ENCODE assay signal across 29 cellular contexts in the genomic region with DNA sequence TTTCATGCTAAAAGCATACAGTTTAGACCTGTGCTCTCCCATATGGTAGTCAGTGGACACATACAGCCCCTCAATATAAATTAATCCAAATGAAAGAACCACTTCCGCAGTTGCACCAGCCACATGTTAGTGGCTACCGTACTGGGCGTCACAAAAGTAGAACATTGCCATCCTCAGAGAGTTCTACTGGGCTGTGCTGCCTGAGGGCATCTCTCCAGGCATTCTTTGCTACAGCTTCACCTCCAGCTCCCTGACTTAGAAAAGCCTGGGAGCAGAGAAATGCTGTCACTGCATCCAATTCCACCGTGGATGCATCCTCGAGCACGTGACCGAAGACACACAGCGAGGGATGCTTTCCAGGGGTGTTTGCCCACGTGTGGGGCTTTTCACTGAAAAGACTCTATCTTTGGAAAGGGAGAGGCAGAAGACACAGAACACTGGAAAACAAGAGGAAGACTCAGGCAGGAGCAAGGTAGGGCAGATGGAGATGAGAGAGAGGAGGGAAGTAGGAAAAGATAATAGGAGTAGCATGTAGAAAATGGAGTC.
DNase-seq lines count a peak whose midpoint lies in the region; ATAC-seq and TF ChIP-seq lines count a peak whose summit lies in the region.
"Had no signal": no experiment of that assay in that cellular context is flagged by ENCODE, and none has a peak within 500 bp of the region (broad histone marks: within the 10 kb centered on the region; RNA-seq: fewer than 3 reads in every experiment).

No MANE protein-coding gene starts in this region.

- no peak overlapping the region for H3K4me3 ChIP-seq in right atrium auricular region
- no peak overlapping the region for H3K4me3 ChIP-seq in right cardiac atrium (ENCODE audit: low read length)
- no peak overlapping the region for H3K4me3 ChIP-seq in WERI-Rb-1 (ENCODE audit: low read depth, low read length)
- H3K4me3 ChIP-seq: ovary, PC-9, SK-N-MC, testis had no signal

- intact Hi-C loops in right cardiac atrium (cut with DNase I), result no loop called here
- intact Hi-C loops in natural killer cell (cut with micrococcal nuclease), result loop anchor here (10.0 kb wide), 1 partner anchor 127 kb away; no protein-coding TSS in a partner anchor

- peak overlapping the region; percentile 100 for H3K27ac Mint-ChIP-seq in effector memory CD8-positive, alpha-beta T cell
- peak overlapping the region; percentile 99 to 100 for H3K27ac Mint-ChIP-seq in natural killer cell
- H3K27ac Mint-ChIP-seq in activated naive CD4-positive, alpha-beta T cell treated with anti-CD3 and anti-CD28 coated beads, Interleukin-2, amount 10 ng/mL, durations not matched to agents 7 days and 5 days, result no peak overlapping the region
- no peak overlapping the region for H3K27ac Mint-ChIP-seq in T-helper 2 cell treated with Interferon-gamma antibody and Interleukin-4, amounts not matched to agents 5 μg/mL and 100 μg/mL, for 36 hours

- no peak for DNase-seq in right atrium auricular region (ENCODE audit: low spot score)
- DNase-seq in right cardiac atrium, result no peak
- DNase-seq in effector memory CD8-positive, alpha-beta T cell, result no peak
- no peak for DNase-seq in natural killer cell
- no peak for DNase-seq in activated naive CD4-positive, alpha-beta T cell treated with anti-CD3 and anti-CD28 coated beads, Interleukin-2, amount 10 ng/mL, durations not matched to agents 7 days and 5 days
- DNase-seq in WERI-Rb-1, result no peak
- DNase-seq in T-helper 2 cell treated with Interferon-gamma antibody and Interleukin-4, amounts not matched to agents 5 μg/mL and 100 μg/mL, for 36 hours (ENCODE audit: low spot score), result no peak
- DNase-seq in activated T-cell treated with anti-CD3 and anti-CD28 coated beads, Interleukin-2, amount 50 U/mL, for 48 hours, result no peak
- DNase-seq: activated CD4-positive, alpha-beta T cell treated with anti-CD3 and anti-CD28 coated beads, Interleukin-2, amount 50 U/mL, for 4 hours; activated naive CD4-positive, alpha-beta T cell treated with anti-CD3 and anti-CD28 coated beads, Interleukin-2, amount 50 U/mL, for 16 hours; amygdala; brain microvascular endothelial cell; hippocampal formation; Kasumi-1; NCI-H1436 treated with DMSO at 0.1 percent for 48 hours; NCI-H2081 treated with DMSO at 0.1 percent for 48 hours; NCI-H2227 treated with DMSO at 0.1 percent for 48 hours; NCI-H526; NK-92 treated with Interleukin-12 subunit alpha and Interleukin-12 subunit beta, amount 100 ng/mL, for 24 hours; ovary; PC-9; small intestine; stimulated activated CD4-positive, alpha-beta T cell treated with anti-CD3 and anti-CD28 coated beads, Interleukin-1b, Interleukin-23, amount 100 ng/mL, for 48 hours; stimulated activated naive CD8-positive, alpha-beta T cell treated with anti-CD3 and anti-CD28 coated beads, Interleukin-15, Interleukin-2, amounts not matched to agents 100 U/mL and 50 U/mL, for 24 hours; testis had no signal

- CTCF ChIA-PET in activated naive CD4-positive, alpha-beta T cell treated with anti-CD3 and anti-CD28 coated beads, Interleukin-2, amount 10 ng/mL, durations not matched to agents 7 days and 5 days (lab: Charles Lee), result no interaction called here

- peaks cover 26% of the 10 kb centered on the region for H3K36me3 Mint-ChIP-seq in effector memory CD8-positive, alpha-beta T cell (ENCODE audit: insufficient read depth)
- H3K36me3 Mint-ChIP-seq in natural killer cell, result no peaks in the 10 kb centered on the region
- no peaks in the 10 kb centered on the region for H3K36me3 Mint-ChIP-seq in activated naive CD4-positive, alpha-beta T cell treated with anti-CD3 and anti-CD28 coated beads, Interleukin-2, amount 10 ng/mL, durations not matched to agents 7 days and 5 days
- H3K36me3 Mint-ChIP-seq in T-helper 2 cell treated with Interferon-gamma antibody and Interleukin-4, amounts not matched to agents 5 μg/mL and 100 μg/mL, for 36 hours (ENCODE audit: low read depth), result no peaks in the 10 kb centered on the region

- no peaks in the 10 kb centered on the region for H3K9me3 Mint-ChIP-seq in effector memory CD8-positive, alpha-beta T cell
- no peaks in the 10 kb centered on the region for H3K9me3 Mint-ChIP-seq in natural killer cell
- peaks cover 2% of the 10 kb centered on the region for H3K9me3 Mint-ChIP-seq in activated naive CD4-positive, alpha-beta T cell treated with anti-CD3 and anti-CD28 coated beads, Interleukin-2, amount 10 ng/mL, durations not matched to agents 7 days and 5 days
- no peaks in the 10 kb centered on the region for H3K9me3 Mint-ChIP-seq in T-helper 2 cell treated with Interferon-gamma antibody and Interleukin-4, amounts not matched to agents 5 μg/mL and 100 μg/mL, for 36 hours

- peaks cover 51 to 61% of the 10 kb centered on the region in 2 donors for H3K4me1 Mint-ChIP-seq in effector memory CD8-positive, alpha-beta T cell (ENCODE audit: low read depth in 2 of 2)
- peaks cover 72% of the 10 kb centered on the region in 2 donors for H3K4me1 Mint-ChIP-seq in natural killer cell
- H3K4me1 Mint-ChIP-seq in activated naive CD4-positive, alpha-beta T cell treated with anti-CD3 and anti-CD28 coated beads, Interleukin-2, amount 10 ng/mL, durations not matched to agents 7 days and 5 days, result peaks cover 24% of the 10 kb centered on the region
- peaks cover 12% of the 10 kb centered on the region for H3K4me1 Mint-ChIP-seq in T-helper 2 cell treated with Interferon-gamma antibody and Interleukin-4, amounts not matched to agents 5 μg/mL and 100 μg/mL, for 36 hours (ENCODE audit: low read depth)

- H3K27me3 Mint-ChIP-seq in effector memory CD8-positive, alpha-beta T cell, result no peaks in the 10 kb centered on the region
- H3K27me3 Mint-ChIP-seq in natural killer cell (ENCODE audit: low read depth in 2 of 2), result no peaks in the 10 kb centered on the region
- peaks cover 31% of the 10 kb centered on the region for H3K27me3 Mint-ChIP-seq in activated naive CD4-positive, alpha-beta T cell treated with anti-CD3 and anti-CD28 coated beads, Interleukin-2, amount 10 ng/mL, durations not matched to agents 7 days and 5 days
- H3K27me3 Mint-ChIP-seq in T-helper 2 cell treated with Interferon-gamma antibody and Interleukin-4, amounts not matched to agents 5 μg/mL and 100 μg/mL, for 36 hours (ENCODE audit: low read depth), result peaks cover 6% of the 10 kb centered on the region

- H3K4me3 Mint-ChIP-seq in effector memory CD8-positive, alpha-beta T cell, result peak overlapping the region; percentile 89 to 92
- peak overlapping the region; percentile 83 for H3K4me3 Mint-ChIP-seq in natural killer cell
- H3K4me3 Mint-ChIP-seq in activated naive CD4-positive, alpha-beta T cell treated with anti-CD3 and anti-CD28 coated beads, Interleukin-2, amount 10 ng/mL, durations not matched to agents 7 days and 5 days, result no peak overlapping the region
- H3K4me3 Mint-ChIP-seq in T-helper 2 cell treated with Interferon-gamma antibody and Interleukin-4, amounts not matched to agents 5 μg/mL and 100 μg/mL, for 36 hours, result no peak overlapping the region

- ATAC-seq in right cardiac atrium, result no peak
- ATAC-seq in effector memory CD8-positive, alpha-beta T cell (replicated peaks), result no peak
- no peak for ATAC-seq in natural killer cell
- ATAC-seq: activated CD4-positive, CD25-positive, alpha-beta regulatory T cell treated with anti-CD3 and anti-CD28 coated beads, Interleukin-2, amount 50 U/mL, for 24 hours; HepG2; left lobe of liver; stimulated activated naive CD8-positive, alpha-beta T cell treated with anti-CD3 and anti-CD28 coated beads, Interleukin-15, Interleukin-2, amounts not matched to agents 100 U/mL and 50 U/mL, for 24 hours had no signal

- WGBS in right cardiac atrium, result 82% methylated on average over 9 of the region's 9 CpGs

- H3K27me3 ChIP-seq in right atrium auricular region (no peaks in the 10 kb centered on the region), right cardiac atrium (ENCODE audit: control insufficient read depth, insufficient read depth) (no peaks in the 10 kb centered on the region), WERI-Rb-1 (ENCODE audit: insufficient read depth, low read depth, severe bottlenecking) (no peaks in the 10 kb centered on the region)
- H3K27me3 ChIP-seq: brain microvascular endothelial cell, ovary, testis had no signal

- H3K36me3 ChIP-seq in right atrium auricular region, result no peaks in the 10 kb centered on the region
- no peaks in the 10 kb centered on the region for H3K36me3 ChIP-seq in WERI-Rb-1
- H3K36me3 ChIP-seq: brain microvascular endothelial cell, ovary had no signal

- H3K4me1 ChIP-seq in right atrium auricular region (peaks cover 0 to 53% of the 10 kb centered on the region in 2 donors), right cardiac atrium (ENCODE audit: control insufficient read depth, insufficient read depth, low read length) (peaks cover 11% of the 10 kb centered on the region)

- H3K27ac ChIP-seq in right atrium auricular region (peak overlapping the region; percentile 92 to 97), right cardiac atrium (ENCODE audit: low read length) (no peak overlapping the region), WERI-Rb-1 (no peak overlapping the region)
- H3K27ac ChIP-seq: brain microvascular endothelial cell, ovary, PC-9, SK-N-MC, testis had no signal

- H3K9me3 ChIP-seq in right atrium auricular region (no peaks in the 10 kb centered on the region), right cardiac atrium (ENCODE audit: control insufficient read depth, low read length) (no peaks in the 10 kb centered on the region), WERI-Rb-1 (ENCODE audit: severe bottlenecking) (peaks cover 17% of the 10 kb centered on the region)
- H3K9me3 ChIP-seq: ovary, testis had no signal

- TF ChIP-seq CTCF in right atrium auricular region (IDR thresholded peaks at IDR 0.05), result no peak
- no peak for TF ChIP-seq CTCF in natural killer cell (IDR thresholded peaks at IDR 0.05)
- no peak for TF ChIP-seq CTCF in WERI-Rb-1 (IDR thresholded peaks at IDR 0.05; ENCODE audit: low read depth, low read length)

Comparison
In these comparisons a context has a peak if more than half of its experiments do, and no peak if none do; other contexts are left out.
1. H3K27ac ChIP-seq: peak in right atrium auricular region (2 of 2); none in right cardiac atrium (single experiment) and WERI-Rb-1 (single experiment).
2. H3K27ac Mint-ChIP-seq: peak in effector memory CD8-positive, alpha-beta T cell (2 of 2) and natural killer cell (2 of 2); none in activated naive CD4-positive, alpha-beta T cell treated with anti-CD3 and anti-CD28 coated beads, Interleukin-2, amount 10 ng/mL, durations not matched to agents 7 days and 5 days (single experiment) and T-helper 2 cell treated with Interferon-gamma antibody and Interleukin-4, amounts not matched to agents 5 μg/mL and 100 μg/mL, for 36 hours (single experiment).
3. H3K4me3 Mint-ChIP-seq: peak in effector memory CD8-positive, alpha-beta T cell (2 of 2) and natural killer cell (single experiment); none in activated naive CD4-positive, alpha-beta T cell treated with anti-CD3 and anti-CD28 coated beads, Interleukin-2, amount 10 ng/mL, durations not matched to agents 7 days and 5 days (single experiment) and T-helper 2 cell treated with Interferon-gamma antibody and Interleukin-4, amounts not matched to agents 5 μg/mL and 100 μg/mL, for 36 hours (single experiment).